ENCODE assay signal across 8 cellular contexts in genomic region chr17:44759096-44759915, GRCh38. TPM values are rescaled to one million over a fixed set of nuclear protein-coding genes. Genes with fewer than 3 reads are reported as not detected.
A peak's percentile ranks its signal among the peaks of the same experiment; 100 is the strongest.
DNase-seq lines count a peak whose midpoint lies in the region; ATAC-seq and TF ChIP-seq lines count a peak whose summit lies in the region.

No MANE protein-coding gene starts in this region.

- no peaks in the 10 kb centered on the region for H3K9me3 Mint-ChIP-seq in activated CD4-positive, alpha-beta T cell treated with anti-CD3 and anti-CD28 coated beads, Interleukin-2, amount 10 ng/mL, durations not matched to agents 24 days and 14 days

- H3K27ac Mint-ChIP-seq in activated CD4-positive, alpha-beta T cell treated with anti-CD3 and anti-CD28 coated beads, Interleukin-2, amount 10 ng/mL, durations not matched to agents 24 days and 14 days = no peak overlapping the region

- TF ChIP-seq POLR2A in tibial nerve (IDR thresholded peaks at IDR 0.05) = no peak

- H3K9me3 ChIP-seq in iPS-18c (ENCODE audit: control insufficient read depth, insufficient read depth, low read length) (peaks cover 2% of the 10 kb centered on the region), tibial nerve (peaks cover 0 to 4% (median 0%) of the 10 kb centered on the region in 4 donors)

- peaks cover 0 to 16% (median 9%) of the 10 kb centered on the region in 4 donors for H3K4me1 ChIP-seq in tibial nerve

- TF ChIP-seq EP300 in tibial nerve (IDR thresholded peaks at IDR 0.05) = no peak

- H3K27me3 ChIP-seq in tibial nerve = peaks cover 0 to 41% of the 10 kb centered on the region in 2 donors

- intact Hi-C loops in activated CD4-positive, alpha-beta T cell treated with anti-CD3 and anti-CD28 coated beads, Interleukin-2, amount 10 ng/mL, durations not matched to agents 24 days and 14 days (cut with micrococcal nuclease) = no loop called here

- peaks cover 27% of the 10 kb centered on the region for H3K27me3 Mint-ChIP-seq in activated CD4-positive, alpha-beta T cell treated with anti-CD3 and anti-CD28 coated beads, Interleukin-2, amount 10 ng/mL, durations not matched to agents 24 days and 14 days

- ATAC-seq in HG03097 (IDR thresholded peaks at IDR 0.05; ENCODE audit: low FRiP score, unreplicated experiment) = no peak

- no peak for DNase-seq in activated CD4-positive, alpha-beta T cell treated with anti-CD3 and anti-CD28 coated beads, Interleukin-2, amount 10 ng/mL, durations not matched to agents 24 days and 14 days
- no peak for DNase-seq in activated CD4-positive, alpha-beta T cell treated with anti-CD3 and anti-CD28 coated beads for 4 hours
- DNase-seq in tibial nerve (ENCODE audit: low spot score in 2 of 2) = no peak
- no peak for DNase-seq in CD1c-positive myeloid dendritic cell (ENCODE audit: extremely low spot score)
- DNase-seq in medulla oblongata (ENCODE audit: extremely low spot score) = no peak

- H3K4me3 ChIP-seq in iPS-18c (ENCODE audit: insufficient read depth, low read depth, low read length) = peak overlapping the region; percentile 41
- H3K4me3 ChIP-seq in tibial nerve = peak overlapping the region; percentile 14 to 57 (median 32)

- H3K4me3 Mint-ChIP-seq in activated CD4-positive, alpha-beta T cell treated with anti-CD3 and anti-CD28 coated beads, Interleukin-2, amount 10 ng/mL, durations not matched to agents 24 days and 14 days = peak overlapping the region; percentile 21

- no peaks in the 10 kb centered on the region for H3K4me1 Mint-ChIP-seq in activated CD4-positive, alpha-beta T cell treated with anti-CD3 and anti-CD28 coated beads, Interleukin-2, amount 10 ng/mL, durations not matched to agents 24 days and 14 days

- TF ChIP-seq CTCF in tibial nerve (IDR thresholded peaks at IDR 0.05) = no peak

- no peaks in the 10 kb centered on the region for H3K36me3 ChIP-seq in tibial nerve

- H3K27ac ChIP-seq in angular gyrus (ENCODE audit: low read depth, low read length) (peak overlapping the region; percentile 45), tibial nerve (no peak overlapping the region)

- no peaks in the 10 kb centered on the region for H3K36me3 Mint-ChIP-seq in activated CD4-positive, alpha-beta T cell treated with anti-CD3 and anti-CD28 coated beads, Interleukin-2, amount 10 ng/mL, durations not matched to agents 24 days and 14 days (ENCODE audit: low read depth)

- 1 to 8% methylated on average over 22 to 41 of the region's 58 CpGs for WGBS in tibial nerve, 2 donors

RNA-seq across cellular contexts. Expression of gene ADAM11, which starts 0.5 kb away (rescaled TPM):
- 0.12 TPM in 2 replicates for total RNA-seq in activated CD4-positive, alpha-beta T cell treated with anti-CD3 and anti-CD28 coated beads, Interleukin-2, amount 10 ng/mL, durations not matched to agents 24 days and 14 days
- total RNA-seq in tibial nerve = 1 to 10 TPM in 2 of 4 donors, under 1 TPM in 2; 0.42 to 3.9 (median 1.6) TPM

RNA-seq across cellular contexts. Expression of gene DBF4B, which starts 50.8 kb away (rescaled TPM):
- 25.2 and 25.7 TPM in 2 replicates for total RNA-seq in activated CD4-positive, alpha-beta T cell treated with anti-CD3 and anti-CD28 coated beads, Interleukin-2, amount 10 ng/mL, durations not matched to agents 24 days and 14 days
- 10 to 100 TPM in 1 of 4 donors, 1 to 10 TPM in 3; 6.0 to 19.0 (median 6.2) TPM for total RNA-seq in tibial nerve
